35 cellular contexts compared by ENCODE assay signal in genomic region chr11:68289456-68289855, GRCh38.
"Had no signal": no experiment of that assay in that cellular context is flagged by ENCODE, and none has a peak within 500 bp of the region (broad histone marks: within the 10 kb centered on the region; RNA-seq: fewer than 3 reads in every experiment).

No MANE protein-coding gene starts in this region.

- H3K36me3 ChIP-seq: MG63 had no signal

- DNase-seq: Karpas-422, Kasumi-1, MG63, MM.1S, MV-4-11, NCI-H1048, NCI-H1092, NCI-H1092 treated with DMSO at 0.1 percent for 48 hours, NCI-H1105, NCI-H1105 treated with DMSO at 0.1 percent for 48 hours, NCI-H1417, NCI-H1417 treated with DMSO at 0.1 percent for 48 hours, NCI-H1436, NCI-H1436 treated with DMSO at 0.1 percent for 48 hours, NCI-H146, NCI-H1694, NCI-H1694 treated with DMSO at 0.1 percent for 48 hours, NCI-H187, NCI-H187 treated with DMSO at 0.1 percent for 48 hours, NCI-H1930, NCI-H2029, NCI-H2029 treated with DMSO at 0.1 percent for 48 hours, NCI-H2081, NCI-H2081 treated with DMSO at 0.1 percent for 48 hours, NCI-H2107, NCI-H2171, NCI-H2171 treated with DMSO at 0.1 percent for 48 hours, NCI-H2227 treated with DMSO at 0.1 percent for 48 hours, NCI-H226, NCI-H345, NCI-H446, NCI-H446 treated with DMSO at 0.1 percent for 48 hours, NCI-H510A, NCI-H510A treated with DMSO at 0.1 percent for 48 hours, NCI-H524 had no signal

- H3K27me3 ChIP-seq: MG63 had no signal

- H3K4me3 ChIP-seq: MG63 had no signal
